ENCODE assay signal across 9 cellular contexts in the genomic region with DNA sequence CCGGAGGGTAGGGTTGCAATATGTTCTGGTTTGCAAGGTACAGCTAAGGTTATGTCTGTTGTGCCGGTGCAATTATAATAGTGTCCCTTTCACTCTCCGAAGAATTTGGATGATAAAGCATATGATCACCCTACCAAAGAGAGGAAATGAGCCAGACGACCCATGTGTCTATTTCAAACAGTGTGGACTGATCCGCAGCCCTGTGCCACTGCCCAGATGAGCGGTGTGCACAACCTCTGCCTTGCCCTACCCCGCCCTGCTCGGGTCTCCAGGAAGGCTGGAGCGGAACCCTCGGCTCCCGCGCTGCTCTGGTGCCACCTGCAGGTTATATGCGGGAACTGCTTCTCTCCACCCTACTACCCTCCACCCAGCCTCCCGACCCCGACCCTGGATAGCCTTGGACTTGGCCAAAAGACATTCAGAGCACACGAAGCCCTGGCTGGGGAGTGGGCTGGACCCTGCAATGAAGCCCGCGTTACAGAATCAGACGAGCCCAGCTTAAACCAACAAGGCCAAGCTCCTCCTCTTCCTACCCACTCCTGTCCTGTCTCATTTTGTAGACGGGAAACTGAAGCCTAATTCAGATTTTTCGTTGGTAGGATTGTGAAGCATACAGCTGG.
DNase-seq lines count a peak whose midpoint lies in the region; ATAC-seq and TF ChIP-seq lines count a peak whose summit lies in the region.
"Had no signal": no experiment of that assay in that cellular context is flagged by ENCODE, and none has a peak within 500 bp of the region (broad histone marks: within the 10 kb centered on the region; RNA-seq: fewer than 3 reads in every experiment).

No MANE protein-coding gene starts in this region.

- H3K4me3 ChIP-seq in Caco-2 (ENCODE audit: low read depth, low read length) (no peak overlapping the region), coronary artery (peak overlapping the region; percentile 43), lower lobe of right lung (peak overlapping the region; percentile 13)

- intact Hi-C loops in Caco-2 (cut with micrococcal nuclease; ENCODE audit: unreplicated experiment) = loop anchor here (1.0 kb wide), 2 partner anchors 71 to 91 kb away; no protein-coding TSS in a partner anchor
- intact Hi-C loops in lower lobe of right lung (cut with DNase I) = no loop called here

- H3K27ac ChIP-seq in coronary artery (no peak overlapping the region), lower lobe of right lung (no peak overlapping the region)

- no peaks in the 10 kb centered on the region for H3K4me1 Mint-ChIP-seq in Caco-2 (ENCODE audit: low read depth, unreplicated experiment)
- peaks cover 15% of the 10 kb centered on the region for H3K4me1 Mint-ChIP-seq in activated CD4-positive, alpha-beta T cell treated with anti-CD3 and anti-CD28 coated beads, Interleukin-2, amount 10 ng/mL, durations not matched to agents 7 days and 5 days

- peak; percentile 79 for TF ChIP-seq CTCF in Caco-2 (IDR thresholded peaks at IDR 0.05; ENCODE audit: insufficient read depth in 1 of 2, low read depth in 1 of 2, low read length in 1 of 2, severe bottlenecking in 1 of 2, unreplicated experiment in 1 of 2)
- peak; percentile 91 for TF ChIP-seq CTCF in coronary artery (IDR thresholded peaks at IDR 0.05)
- peak; percentile 86 for TF ChIP-seq CTCF in lower lobe of right lung (IDR thresholded peaks at IDR 0.05)

- H3K27me3 Mint-ChIP-seq in Caco-2 (ENCODE audit: insufficient read depth, unreplicated experiment) = peaks cover 11% of the 10 kb centered on the region
- peaks cover 39% of the 10 kb centered on the region for H3K27me3 Mint-ChIP-seq in activated CD4-positive, alpha-beta T cell treated with anti-CD3 and anti-CD28 coated beads, Interleukin-2, amount 10 ng/mL, durations not matched to agents 7 days and 5 days

- CTCF ChIA-PET in Caco-2 (lab: Charles Lee) = interaction anchor here (0.5 to 1.8 kb wide), 2 partner anchors 70 to 78 kb away, joined by 3 to 5 read pairs; no protein-coding TSS in a partner anchor
- CTCF ChIA-PET in HEK293T (lab: Yijun Ruan, JAX) = interaction anchor here (0.7 to 3.6 kb wide), 4 partner anchors 17 to 82 kb away, joined by 3 to 29 read pairs (median 3); no protein-coding TSS in a partner anchor
- CTCF ChIA-PET in activated CD4-positive, alpha-beta T cell treated with anti-CD3 and anti-CD28 coated beads, Interleukin-2, amount 10 ng/mL, durations not matched to agents 7 days and 5 days (lab: Charles Lee) = interaction anchor here (0.5 to 2.8 kb wide), 5 partner anchors 30 to 148 kb away, joined by 3 to 10 read pairs (median 6); no protein-coding TSS in a partner anchor

- H3K36me3 ChIP-seq in Caco-2 (ENCODE audit: control insufficient read depth, insufficient read depth, low read length) (no peaks in the 10 kb centered on the region), lower lobe of right lung (no peaks in the 10 kb centered on the region)

- peak; percentile 63 to 83 for DNase-seq in Caco-2
- DNase-seq in HEK293T (ENCODE audit: extremely low spot score) = peak; percentile 86
- peak; percentile 47 for DNase-seq in NCI-H2227 treated with DMSO at 0.1 percent for 48 hours (lab: John Stamatoyannopoulos, UW)
- DNase-seq in activated CD4-positive, alpha-beta T cell treated with anti-CD3 and anti-CD28 coated beads, Interleukin-2, amount 10 ng/mL, durations not matched to agents 7 days and 5 days = peak; percentile 71
- DNase-seq in coronary artery (ENCODE audit: low spot score) = no peak
- peak; percentile 82 for DNase-seq in lower lobe of right lung
- DNase-seq in stimulated activated CD4-positive, alpha-beta T cell treated with anti-CD3 and anti-CD28 coated beads, TNF-alpha, amount 100 ng/mL, for 48 hours (ENCODE audit: low read depth in 3 of 3) = peak; percentile 45 to 57 (median 51)

- H3K36me3 Mint-ChIP-seq in Caco-2 (ENCODE audit: insufficient read depth, unreplicated experiment) = no peaks in the 10 kb centered on the region
- H3K36me3 Mint-ChIP-seq in activated CD4-positive, alpha-beta T cell treated with anti-CD3 and anti-CD28 coated beads, Interleukin-2, amount 10 ng/mL, durations not matched to agents 7 days and 5 days (ENCODE audit: low read depth) = no peaks in the 10 kb centered on the region
- H3K36me3 Mint-ChIP-seq: activated naive CD4-positive, alpha-beta T cell treated with anti-CD3 and anti-CD28 coated beads, Interleukin-2, amount 50 U/mL, for 24 hours had no signal

- peaks cover 15% of the 10 kb centered on the region for H3K9me3 Mint-ChIP-seq in Caco-2 (ENCODE audit: unreplicated experiment)
- peaks cover under 1% of the 10 kb centered on the region for H3K9me3 Mint-ChIP-seq in activated CD4-positive, alpha-beta T cell treated with anti-CD3 and anti-CD28 coated beads, Interleukin-2, amount 10 ng/mL, durations not matched to agents 7 days and 5 days
- H3K9me3 Mint-ChIP-seq: activated naive CD4-positive, alpha-beta T cell treated with anti-CD3 and anti-CD28 coated beads, Interleukin-2, amount 50 U/mL, for 24 hours had no signal

- POLR2A ChIA-PET in Caco-2 (lab: Charles Lee) (no interaction called here), HEK293T (lab: Yijun Ruan, JAX) (interaction anchor here (1.5 kb wide), 1 partner anchor 410 kb away, joined by 3 read pairs; a partner anchor contains a TSS)
- POLR2A ChIA-PET in activated CD4-positive, alpha-beta T cell treated with anti-CD3 and anti-CD28 coated beads, Interleukin-2, amount 10 ng/mL, durations not matched to agents 7 days and 5 days (lab: Charles Lee) = no interaction called here

- H3K27me3 ChIP-seq in Caco-2 (replicated peaks; ENCODE audit: control insufficient read depth, insufficient read depth, low read length) (no peaks in the 10 kb centered on the region), lower lobe of right lung (ENCODE audit: low read depth) (peaks cover 7% of the 10 kb centered on the region)

- H3K9me3 ChIP-seq in Caco-2 = no peaks in the 10 kb centered on the region; the same call in 1 of the 2 replicates
- no peaks in the 10 kb centered on the region for H3K9me3 ChIP-seq in lower lobe of right lung

- H3K4me3 Mint-ChIP-seq in Caco-2 (ENCODE audit: unreplicated experiment) = no peak overlapping the region
- no peak overlapping the region for H3K4me3 Mint-ChIP-seq in activated CD4-positive, alpha-beta T cell treated with anti-CD3 and anti-CD28 coated beads, Interleukin-2, amount 10 ng/mL, durations not matched to agents 7 days and 5 days
- H3K4me3 Mint-ChIP-seq: activated naive CD4-positive, alpha-beta T cell treated with anti-CD3 and anti-CD28 coated beads, Interleukin-2, amount 50 U/mL, for 24 hours had no signal

- no TSS peak for BruUV-seq in Caco-2 (replicated peaks; lab: Mats Ljungman, UMichigan)

- H3K4me1 ChIP-seq in Caco-2 (no peaks in the 10 kb centered on the region), lower lobe of right lung (peaks cover 9% of the 10 kb centered on the region)

- H3K27ac Mint-ChIP-seq in Caco-2 (ENCODE audit: unreplicated experiment) = no peak overlapping the region
- H3K27ac Mint-ChIP-seq in activated CD4-positive, alpha-beta T cell treated with anti-CD3 and anti-CD28 coated beads, Interleukin-2, amount 10 ng/mL, durations not matched to agents 7 days and 5 days = no peak overlapping the region

- ATAC-seq in lower lobe of right lung (peak; percentile 95 to 96), HG02938 (IDR thresholded peaks at IDR 0.05; ENCODE audit: unreplicated experiment) (no peak)

TF ChIP-seq in HEK293T, 16 proteins besides CTCF, POLR2A, EP300 and RAD21:
- TF ChIP-seq L3MBTL2 (conservative IDR thresholded peaks at IDR 0.05) (no peak), ARNT (IDR thresholded peaks at IDR 0.05) (no peak), ELF4 (IDR thresholded peaks at IDR 0.05) (no peak), BHLHE40 (IDR thresholded peaks at IDR 0.05; ENCODE audit: borderline replicate concordance) (no peak), FOXM1 (IDR thresholded peaks at IDR 0.05; ENCODE audit: borderline replicate concordance) (no peak), NFRKB (IDR thresholded peaks at IDR 0.05) (no peak), HDGF (IDR thresholded peaks at IDR 0.05; ENCODE audit: borderline replicate concordance) (no peak), LEF1 (IDR thresholded peaks at IDR 0.05; ENCODE audit: borderline replicate concordance) (no peak), FOXA1 (IDR thresholded peaks at IDR 0.05) (no peak), TARDBP (IDR thresholded peaks at IDR 0.05) (no peak)
- TF ChIP-seq, protein P1, sequence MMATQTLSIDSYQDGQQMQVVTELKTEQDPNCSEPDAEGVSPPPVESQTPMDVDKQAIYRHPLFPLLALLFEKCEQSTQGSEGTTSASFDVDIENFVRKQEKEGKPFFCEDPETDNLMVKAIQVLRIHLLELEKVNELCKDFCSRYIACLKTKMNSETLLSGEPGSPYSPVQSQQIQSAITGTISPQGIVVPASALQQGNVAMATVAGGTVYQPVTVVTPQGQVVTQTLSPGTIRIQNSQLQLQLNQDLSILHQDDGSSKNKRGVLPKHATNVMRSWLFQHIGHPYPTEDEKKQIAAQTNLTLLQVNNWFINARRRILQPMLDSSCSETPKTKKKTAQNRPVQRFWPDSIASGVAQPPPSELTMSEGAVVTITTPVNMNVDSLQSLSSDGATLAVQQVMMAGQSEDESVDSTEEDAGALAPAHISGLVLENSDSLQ (IDR thresholded peaks at IDR 0.05) = no peak
TF ChIP-seq in HEK293T: peak in this region for 0.
